1 cellular context compared by ENCODE assay signal in the genomic region with DNA sequence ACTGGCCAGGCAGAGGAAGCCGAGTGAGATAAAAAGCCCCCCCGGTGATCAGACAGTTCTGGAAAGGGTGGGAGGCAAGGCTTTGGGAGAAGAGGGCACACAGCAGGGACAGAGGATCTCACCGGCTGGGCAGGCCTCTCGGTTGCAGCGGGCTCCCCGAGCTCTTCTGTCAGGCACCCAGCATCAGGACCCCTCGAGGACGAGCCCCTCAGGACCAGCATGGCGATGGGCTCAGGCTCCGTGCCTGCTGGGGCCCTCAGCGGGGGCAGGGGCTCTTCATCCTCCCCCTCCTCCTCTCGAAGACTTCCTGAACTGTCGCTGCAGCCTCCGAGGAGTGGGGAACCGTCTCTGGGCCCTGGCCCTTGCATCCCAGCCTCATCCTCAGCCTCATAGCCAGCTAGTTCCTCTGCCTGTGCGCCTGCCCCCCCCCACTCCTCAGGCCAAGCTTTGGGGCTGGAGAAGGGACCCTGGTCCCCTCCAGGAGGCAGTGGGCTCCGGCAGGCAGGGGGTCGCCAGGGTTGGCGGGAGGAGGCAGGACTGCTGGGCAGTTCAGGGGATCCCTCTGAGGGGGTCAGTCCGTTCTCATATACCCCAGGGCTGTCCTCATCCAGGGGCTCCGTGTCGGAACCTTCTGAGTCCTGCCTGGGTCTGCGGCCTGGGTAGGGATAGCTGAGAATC.
TF ChIP-seq lines count a peak whose summit lies in the region.

No MANE protein-coding gene starts in this region.

TF ChIP-seq in HepG2, 621 proteins besides CTCF, POLR2A, EP300 and RAD21 (continued from another document and continues in another):
- TF ChIP-seq IRF1 (CRISPR knock-in tag; IDR thresholded peaks at IDR 0.05; ENCODE audit: low read depth) (no peak), ZNF17 (CRISPR knock-in tag; IDR thresholded peaks at IDR 0.05) (no peak), TERF1 (CRISPR knock-in tag; IDR thresholded peaks at IDR 0.05) (no peak), ATRX (CRISPR knock-in tag; IDR thresholded peaks at IDR 0.05; ENCODE audit: borderline replicate concordance) (no peak), PHF21A (CRISPR knock-in tag; IDR thresholded peaks at IDR 0.05) (no peak), GMEB2 (CRISPR knock-in tag; IDR thresholded peaks at IDR 0.05; ENCODE audit: low read depth) (no peak), ZNF232 (CRISPR knock-in tag; IDR thresholded peaks at IDR 0.05; ENCODE audit: borderline replicate concordance) (no peak), ERF (CRISPR knock-in tag; IDR thresholded peaks at IDR 0.05) (no peak), IRF2 (CRISPR knock-in tag; IDR thresholded peaks at IDR 0.05) (no peak), ZNF414 (CRISPR knock-in tag; IDR thresholded peaks at IDR 0.05) (no peak), SUZ12 (IDR thresholded peaks at IDR 0.05; ENCODE audit: low read depth, low read length) (no peak), JARID2 (CRISPR knock-in tag; IDR thresholded peaks at IDR 0.05; ENCODE audit: insufficient replicate concordance) (no peak), PAX8 (CRISPR knock-in tag; IDR thresholded peaks at IDR 0.05; ENCODE audit: borderline replicate concordance) (no peak), RBAK (CRISPR knock-in tag; IDR thresholded peaks at IDR 0.05) (0 out of 2 replicates have a peak, but pooled peaks have one; percentile 6), ZNF883 (CRISPR knock-in tag; IDR thresholded peaks at IDR 0.05; ENCODE audit: not compliant biosample characterization) (peak; percentile 72), KLF12 (CRISPR knock-in tag; IDR thresholded peaks at IDR 0.05; ENCODE audit: borderline replicate concordance) (no peak), ZFY (CRISPR knock-in tag; IDR thresholded peaks at IDR 0.05) (no peak), ZNF121 (CRISPR knock-in tag; IDR thresholded peaks at IDR 0.05) (no peak), HNF4A (CRISPR knock-in tag; IDR thresholded peaks at IDR 0.05) (no peak), POLR2AphosphoS2 (IDR thresholded peaks at IDR 0.05; ENCODE audit: low read depth, low read length) (no peak), E2F2 (CRISPR knock-in tag; IDR thresholded peaks at IDR 0.05; ENCODE audit: borderline replicate concordance) (no peak), DRAP1 (CRISPR knock-in tag; IDR thresholded peaks at IDR 0.05) (no peak), RFXAP (CRISPR knock-in tag; IDR thresholded peaks at IDR 0.05; ENCODE audit: borderline replicate concordance) (no peak), ZBTB43 (CRISPR knock-in tag; conservative IDR thresholded peaks at IDR 0.05) (no peak), TMF1 (CRISPR knock-in tag; IDR thresholded peaks at IDR 0.05; ENCODE audit: low read depth) (no peak), KLF6 (CRISPR knock-in tag; IDR thresholded peaks at IDR 0.05) (no peak), ZNF468 (CRISPR knock-in tag; IDR thresholded peaks at IDR 0.05) (no peak), ZNF263 (CRISPR knock-in tag; IDR thresholded peaks at IDR 0.05) (no peak), MEF2D (CRISPR knock-in tag; IDR thresholded peaks at IDR 0.05) (no peak), KMT2B (CRISPR knock-in tag; IDR thresholded peaks at IDR 0.05) (no peak), ZNF230 (CRISPR knock-in tag; IDR thresholded peaks at IDR 0.05) (no peak), ZBTB20 (CRISPR knock-in tag; IDR thresholded peaks at IDR 0.05; ENCODE audit: borderline replicate concordance, low read depth) (no peak), ZBTB21 (CRISPR knock-in tag; IDR thresholded peaks at IDR 0.05) (no peak), DNMT3B (CRISPR knock-in tag; conservative IDR thresholded peaks at IDR 0.05) (no peak), FOXP1 (IDR thresholded peaks at IDR 0.05) (no peak), FOXP1 (CRISPR knock-in tag; IDR thresholded peaks at IDR 0.05) (no peak)
- TF ChIP-seq, protein P1, sequence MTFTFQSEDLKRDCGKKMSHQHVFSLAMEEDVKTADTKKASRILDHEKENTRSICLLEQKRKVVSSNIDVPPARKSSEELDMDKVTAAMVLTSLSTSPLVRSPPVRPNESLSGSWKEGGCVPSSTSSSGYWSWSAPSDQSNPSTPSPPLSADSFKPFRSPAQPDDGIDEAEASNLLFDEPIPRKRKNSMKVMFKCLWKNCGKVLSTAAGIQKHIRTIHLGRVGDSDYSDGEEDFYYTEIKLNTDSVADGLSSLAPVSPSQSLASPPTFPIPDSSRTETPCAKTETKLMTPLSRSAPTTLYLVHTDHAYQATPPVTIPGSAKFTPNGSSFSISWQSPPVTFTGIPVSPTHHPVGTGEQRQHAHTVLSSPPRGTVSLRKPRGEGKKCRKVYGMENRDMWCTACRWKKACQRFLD (CRISPR knock-in tag; IDR thresholded peaks at IDR 0.05; ENCODE audit: borderline replicate concordance) = no peak
- TF ChIP-seq, protein P2, sequence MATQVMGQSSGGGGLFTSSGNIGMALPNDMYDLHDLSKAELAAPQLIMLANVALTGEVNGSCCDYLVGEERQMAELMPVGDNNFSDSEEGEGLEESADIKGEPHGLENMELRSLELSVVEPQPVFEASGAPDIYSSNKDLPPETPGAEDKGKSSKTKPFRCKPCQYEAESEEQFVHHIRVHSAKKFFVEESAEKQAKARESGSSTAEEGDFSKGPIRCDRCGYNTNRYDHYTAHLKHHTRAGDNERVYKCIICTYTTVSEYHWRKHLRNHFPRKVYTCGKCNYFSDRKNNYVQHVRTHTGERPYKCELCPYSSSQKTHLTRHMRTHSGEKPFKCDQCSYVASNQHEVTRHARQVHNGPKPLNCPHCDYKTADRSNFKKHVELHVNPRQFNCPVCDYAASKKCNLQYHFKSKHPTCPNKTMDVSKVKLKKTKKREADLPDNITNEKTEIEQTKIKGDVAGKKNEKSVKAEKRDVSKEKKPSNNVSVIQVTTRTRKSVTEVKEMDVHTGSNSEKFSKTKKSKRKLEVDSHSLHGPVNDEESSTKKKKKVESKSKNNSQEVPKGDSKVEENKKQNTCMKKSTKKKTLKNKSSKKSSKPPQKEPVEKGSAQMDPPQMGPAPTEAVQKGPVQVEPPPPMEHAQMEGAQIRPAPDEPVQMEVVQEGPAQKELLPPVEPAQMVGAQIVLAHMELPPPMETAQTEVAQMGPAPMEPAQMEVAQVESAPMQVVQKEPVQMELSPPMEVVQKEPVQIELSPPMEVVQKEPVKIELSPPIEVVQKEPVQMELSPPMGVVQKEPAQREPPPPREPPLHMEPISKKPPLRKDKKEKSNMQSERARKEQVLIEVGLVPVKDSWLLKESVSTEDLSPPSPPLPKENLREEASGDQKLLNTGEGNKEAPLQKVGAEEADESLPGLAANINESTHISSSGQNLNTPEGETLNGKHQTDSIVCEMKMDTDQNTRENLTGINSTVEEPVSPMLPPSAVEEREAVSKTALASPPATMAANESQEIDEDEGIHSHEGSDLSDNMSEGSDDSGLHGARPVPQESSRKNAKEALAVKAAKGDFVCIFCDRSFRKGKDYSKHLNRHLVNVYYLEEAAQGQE (IDR thresholded peaks at IDR 0.05; ENCODE audit: borderline replicate concordance in 1 of 2, low read depth in 1 of 2, low read length in 2 of 2) = no peak
- TF ChIP-seq, protein P3, sequence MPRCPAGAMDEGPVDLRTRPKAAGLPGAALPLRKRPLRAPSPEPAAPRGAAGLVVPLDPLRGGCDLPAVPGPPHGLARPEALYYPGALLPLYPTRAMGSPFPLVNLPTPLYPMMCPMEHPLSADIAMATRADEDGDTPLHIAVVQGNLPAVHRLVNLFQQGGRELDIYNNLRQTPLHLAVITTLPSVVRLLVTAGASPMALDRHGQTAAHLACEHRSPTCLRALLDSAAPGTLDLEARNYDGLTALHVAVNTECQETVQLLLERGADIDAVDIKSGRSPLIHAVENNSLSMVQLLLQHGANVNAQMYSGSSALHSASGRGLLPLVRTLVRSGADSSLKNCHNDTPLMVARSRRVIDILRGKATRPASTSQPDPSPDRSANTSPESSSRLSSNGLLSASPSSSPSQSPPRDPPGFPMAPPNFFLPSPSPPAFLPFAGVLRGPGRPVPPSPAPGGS (CRISPR knock-in tag; IDR thresholded peaks at IDR 0.05) = 0 out of 2 replicates have a peak, but pooled peaks have one; percentile 2
- TF ChIP-seq, protein P4, sequence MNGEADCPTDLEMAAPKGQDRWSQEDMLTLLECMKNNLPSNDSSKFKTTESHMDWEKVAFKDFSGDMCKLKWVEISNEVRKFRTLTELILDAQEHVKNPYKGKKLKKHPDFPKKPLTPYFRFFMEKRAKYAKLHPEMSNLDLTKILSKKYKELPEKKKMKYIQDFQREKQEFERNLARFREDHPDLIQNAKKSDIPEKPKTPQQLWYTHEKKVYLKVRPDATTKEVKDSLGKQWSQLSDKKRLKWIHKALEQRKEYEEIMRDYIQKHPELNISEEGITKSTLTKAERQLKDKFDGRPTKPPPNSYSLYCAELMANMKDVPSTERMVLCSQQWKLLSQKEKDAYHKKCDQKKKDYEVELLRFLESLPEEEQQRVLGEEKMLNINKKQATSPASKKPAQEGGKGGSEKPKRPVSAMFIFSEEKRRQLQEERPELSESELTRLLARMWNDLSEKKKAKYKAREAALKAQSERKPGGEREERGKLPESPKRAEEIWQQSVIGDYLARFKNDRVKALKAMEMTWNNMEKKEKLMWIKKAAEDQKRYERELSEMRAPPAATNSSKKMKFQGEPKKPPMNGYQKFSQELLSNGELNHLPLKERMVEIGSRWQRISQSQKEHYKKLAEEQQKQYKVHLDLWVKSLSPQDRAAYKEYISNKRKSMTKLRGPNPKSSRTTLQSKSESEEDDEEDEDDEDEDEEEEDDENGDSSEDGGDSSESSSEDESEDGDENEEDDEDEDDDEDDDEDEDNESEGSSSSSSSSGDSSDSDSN (CRISPR knock-in tag; IDR thresholded peaks at IDR 0.05) = no peak
